In genomic region chr20:61120595-61121515, GRCh38 we compare ENCODE assay signal across 8 cellular contexts.
DNase-seq lines count a peak whose midpoint lies in the region; ATAC-seq and TF ChIP-seq lines count a peak whose summit lies in the region.

No MANE protein-coding gene starts in this region.

- H3K4me1 ChIP-seq in right atrium auricular region: no peaks in the 10 kb centered on the region

- H3K9me3 ChIP-seq in right atrium auricular region: no peaks in the 10 kb centered on the region

- intact Hi-C loops in Right ventricle myocardium inferior (cut with DNase I) (loop anchor here (5.0 kb wide), 2 partner anchors 269 to 1064 kb away; no protein-coding TSS in a partner anchor), Right ventricle myocardium superior (cut with DNase I) (loop anchor here (5.0 to 10.0 kb wide), 2 partner anchors 56 to 909 kb away; no protein-coding TSS in a partner anchor)

- ATAC-seq in Right ventricle myocardium inferior (peak; percentile 67), Right ventricle myocardium superior (ENCODE audit: poor library complexity) (peak; percentile 83), GM21576 (IDR thresholded peaks at IDR 0.05; ENCODE audit: unreplicated experiment) (no peak), HG02852 (IDR thresholded peaks at IDR 0.05; ENCODE audit: unreplicated experiment) (no peak)

- TF ChIP-seq CTCF in right atrium auricular region (IDR thresholded peaks at IDR 0.05): peak in 1 of 2 donors; percentile 58

- no peak overlapping the region for H3K4me3 ChIP-seq in right atrium auricular region

- no peak for DNase-seq in Right ventricle myocardium inferior (ENCODE audit: missing footprints)
- no peak for DNase-seq in right atrium auricular region (ENCODE audit: low spot score)
- DNase-seq in NCI-H748 (lab: John Stamatoyannopoulos, UW; ENCODE audit: unreplicated experiment): peak; percentile 77
- DNase-seq in activated T-cell treated with anti-CD3 and anti-CD28 coated beads for 48 hours (ENCODE audit: low read depth): peak; percentile 27
- peak; percentile 54 for DNase-seq in Right ventricle myocardium superior
- DNase-seq in retina: peak; percentile 72

- no peaks in the 10 kb centered on the region for H3K36me3 ChIP-seq in right atrium auricular region

- H3K27ac ChIP-seq in right atrium auricular region: no peak overlapping the region

- H3K27me3 ChIP-seq in right atrium auricular region: no peaks in the 10 kb centered on the region

Comparison
In these comparisons a context has a peak if more than half of its experiments do, and no peak if none do; other contexts are left out.
1. DNase-seq: peak in NCI-H748 (single experiment), activated T-cell treated with anti-CD3 and anti-CD28 coated beads for 48 hours (single experiment), Right ventricle myocardium superior (single experiment) and retina (single experiment); none in Right ventricle myocardium inferior (single experiment) and right atrium auricular region (single experiment).
2. ATAC-seq: peak in Right ventricle myocardium inferior (single experiment) and Right ventricle myocardium superior (single experiment); none in GM21576 (single experiment) and HG02852 (single experiment).